ENCODE assay signal across 25 cellular contexts in the genomic region with DNA sequence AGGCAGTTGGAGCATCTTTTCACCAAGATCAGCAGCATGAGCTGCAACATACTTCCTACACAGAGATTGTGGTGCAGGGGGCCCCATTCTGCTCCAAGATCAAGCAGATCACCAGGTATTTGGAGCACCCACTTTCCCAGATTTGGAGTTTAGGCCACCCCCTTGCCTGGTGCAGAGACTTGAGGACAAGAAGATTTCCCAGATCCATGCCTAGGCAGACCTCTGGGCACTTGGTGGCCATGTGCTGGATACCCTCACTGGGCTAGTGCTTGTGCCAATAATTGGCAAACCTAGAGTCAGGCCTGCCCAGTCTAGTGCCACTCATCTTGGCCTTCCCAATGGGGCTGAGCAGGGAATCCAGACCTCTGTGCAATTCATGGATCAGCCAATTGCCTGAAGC.
"Had no signal": no experiment of that assay in that cellular context is flagged by ENCODE, and none has a peak within 500 bp of the region (broad histone marks: within the 10 kb centered on the region; RNA-seq: fewer than 3 reads in every experiment).

No MANE protein-coding gene starts in this region.

- H3K36me3 ChIP-seq: brain microvascular endothelial cell, esophagus squamous epithelium, gastroesophageal sphincter had no signal

- H3K27ac ChIP-seq: brain microvascular endothelial cell, coronary artery, dorsolateral prefrontal cortex, esophagus squamous epithelium, gastroesophageal sphincter had no signal

- H3K9me3 ChIP-seq: esophagus squamous epithelium, gastroesophageal sphincter had no signal

- H3K27me3 ChIP-seq: brain microvascular endothelial cell, esophagus squamous epithelium, gastroesophageal sphincter had no signal

- DNase-seq: activated CD4-positive, alpha-beta memory T cell treated with anti-CD3 and anti-CD28 coated beads for 36 hours; activated CD4-positive, alpha-beta T cell treated with anti-CD3 and anti-CD28 coated beads for 36 hours; activated CD4-positive, alpha-beta T cell treated with anti-CD3 and anti-CD28 coated beads, Interleukin-2, amount 10 ng/mL, durations not matched to agents 24 days and 14 days; activated CD4-positive, CD25-positive, alpha-beta regulatory T cell treated with anti-CD3 and anti-CD28 coated beads, Interleukin-2, amount 50 U/mL, for 72 hours; activated CD8-positive, alpha-beta memory T cell treated with anti-CD3 and anti-CD28 coated beads, Interleukin-2, amount 10 ng/mL, durations not matched to agents 7 days and 5 days; activated CD8-positive, alpha-beta memory T cell treated with anti-CD3 and anti-CD28 coated beads, Interleukin-2, amount 50 U/mL, for 48 hours; activated CD8-positive, alpha-beta T cell treated with anti-CD3 and anti-CD28 coated beads, Interleukin-2, amount 10 ng/mL, durations not matched to agents 7 days and 5 days; activated effector memory CD4-positive, alpha-beta T cell treated with Interleukin-2 at 50 U/mL for 16 hours; activated gamma-delta T cell treated with Interleukin-2 at 50 U/mL for 16 hours; activated naive CD4-positive, alpha-beta T cell treated with anti-CD3 and anti-CD28 coated beads, Interleukin-2, amount 50 U/mL, for 16 hours; activated naive CD4-positive, alpha-beta T cell treated with Interleukin-2 at 50 U/mL for 16 hours; activated T-cell treated with anti-CD3 and anti-CD28 coated beads for 4 hours; activated T-cell treated with anti-CD3 and anti-CD28 coated beads, Interleukin-2, amount 50 U/mL, for 24 hours; amniotic stem cell; anterior cingulate cortex; brain microvascular endothelial cell; dorsolateral prefrontal cortex; effector memory CD4-positive, alpha-beta T cell; endodermal cell; esophagus squamous epithelium; foreskin melanocyte; T-helper 2 cell had no signal

- H3K4me1 ChIP-seq: esophagus squamous epithelium, gastroesophageal sphincter had no signal

- H3K4me3 ChIP-seq: coronary artery, dorsolateral prefrontal cortex, esophagus squamous epithelium, gastroesophageal sphincter had no signal

- ATAC-seq: activated CD4-positive, alpha-beta T cell treated with anti-CD3 and anti-CD28 coated beads for 36 hours; activated CD8-positive, alpha-beta memory T cell treated with anti-CD3 and anti-CD28 coated beads, Interleukin-2, amount 10 ng/mL, durations not matched to agents 7 days and 5 days; activated CD8-positive, alpha-beta T cell treated with anti-CD3 and anti-CD28 coated beads, Interleukin-2, amount 10 ng/mL, durations not matched to agents 7 days and 5 days; activated T-helper 17 cell treated with anti-CD3 and anti-CD28 coated beads, Interleukin-2, amount 50 U/mL, for 72 hours; gastroesophageal sphincter had no signal
